ENCODE assay signal across 17 cellular contexts in the genomic region with DNA sequence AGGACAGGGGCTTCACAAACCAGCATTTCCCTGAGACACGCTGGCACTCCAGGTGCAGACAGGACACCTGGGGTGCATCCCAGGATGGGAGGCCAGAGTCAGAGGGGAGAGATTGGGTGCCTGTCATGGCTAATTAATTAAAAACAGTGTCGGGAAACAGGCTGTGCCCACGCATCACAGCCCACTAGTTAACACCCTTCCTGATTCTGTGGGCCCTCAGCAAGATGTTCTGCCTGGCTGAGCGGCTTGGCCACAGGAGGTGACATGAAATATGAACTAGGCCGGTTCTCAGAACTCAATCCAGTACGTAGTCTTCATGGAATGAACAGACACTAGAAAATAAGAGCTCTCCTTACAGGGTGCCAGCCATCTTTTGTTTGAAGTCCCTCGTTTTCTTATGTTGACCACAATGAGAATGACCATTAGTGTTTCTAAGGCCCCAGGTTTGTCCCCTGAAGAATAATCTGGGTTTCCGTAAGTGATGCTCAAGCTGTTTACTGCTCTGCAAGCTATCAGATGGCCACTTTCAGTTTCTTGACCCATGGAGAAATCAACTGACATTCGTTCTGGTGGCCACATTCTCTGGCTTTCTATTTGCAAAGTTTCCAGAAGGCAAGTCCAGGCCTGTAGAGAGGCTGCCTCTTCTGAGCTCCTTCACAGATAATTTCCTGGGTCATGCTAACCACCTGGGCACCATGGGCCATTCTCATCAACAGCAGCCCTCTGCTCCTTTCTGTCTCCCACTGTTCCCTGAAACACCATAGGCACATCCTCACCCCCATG.
DNase-seq lines count a peak whose midpoint lies in the region; ATAC-seq lines count a peak whose summit lies in the region.
"Had no signal": no experiment of that assay in that cellular context is flagged by ENCODE, and none has a peak within 500 bp of the region (broad histone marks: within the 10 kb centered on the region; RNA-seq: fewer than 3 reads in every experiment).

No MANE protein-coding gene starts in this region.

- DNase-seq in DMS79 (lab: John Stamatoyannopoulos, UW) (peak; percentile 56), HPDE6-E6E7 (ENCODE audit: extremely low spot score) (peak; percentile 15), iPS-NIHi11 (ENCODE audit: low spot score) (peak; percentile 44), right cardiac atrium (no peak), DMS 273 (lab: John Stamatoyannopoulos, UW; ENCODE audit: unreplicated experiment) (no peak)
- DNase-seq in stimulated activated CD8-positive, alpha-beta memory T cell treated with anti-CD3 and anti-CD28 coated beads, Interleukin-4, amount 100 ng/mL, for 48 hours: no peak
- DNase-seq: amygdala; cerebellar nuclear complex; gastrocnemius medialis; KBM-7; NCI-H526 treated with DMSO at 0.1 percent for 48 hours; nucleus accumbens; PC-9; stimulated activated CD4-positive, alpha-beta T cell treated with anti-CD3 and anti-CD28 coated beads, Interleukin-4, amount 100 ng/mL, for 4 hours; upper lobe of left lung had no signal

- H3K9me3 ChIP-seq in right cardiac atrium (ENCODE audit: control insufficient read depth, low read length): no peaks in the 10 kb centered on the region
- H3K9me3 ChIP-seq: gastrocnemius medialis, upper lobe of left lung had no signal

- WGBS in right cardiac atrium: 89% methylated on average over 9 of the region's 9 CpGs

- no peak overlapping the region for H3K27ac ChIP-seq in right cardiac atrium (ENCODE audit: low read length)
- H3K27ac ChIP-seq: gastrocnemius medialis, PC-9, upper lobe of left lung had no signal

- ATAC-seq in GM19351 (IDR thresholded peaks at IDR 0.05; ENCODE audit: unreplicated experiment) (peak; percentile 59), right cardiac atrium (no peak), GM19324 (IDR thresholded peaks at IDR 0.05; ENCODE audit: low FRiP score, unreplicated experiment) (no peak)
- ATAC-seq: gastrocnemius medialis had no signal

- H3K4me1 ChIP-seq in right cardiac atrium (ENCODE audit: control insufficient read depth, insufficient read depth, low read length): peaks cover 1% of the 10 kb centered on the region
- H3K4me1 ChIP-seq: gastrocnemius medialis, upper lobe of left lung had no signal

- intact Hi-C loops in right cardiac atrium (cut with DNase I): no loop called here

- H3K27me3 ChIP-seq in right cardiac atrium (ENCODE audit: control insufficient read depth, insufficient read depth): no peaks in the 10 kb centered on the region
- H3K27me3 ChIP-seq: gastrocnemius medialis, upper lobe of left lung had no signal

- H3K4me3 ChIP-seq in right cardiac atrium (ENCODE audit: low read length): no peak overlapping the region
- H3K4me3 ChIP-seq: gastrocnemius medialis, PC-9, upper lobe of left lung had no signal

Comparison
In these comparisons a context has a peak if more than half of its experiments do, and no peak if none do; other contexts are left out.
1. DNase-seq: peak in DMS79 (single experiment), HPDE6-E6E7 (single experiment) and iPS-NIHi11 (single experiment); none in right cardiac atrium (0 of 3), stimulated activated CD8-positive, alpha-beta memory T cell treated with anti-CD3 and anti-CD28 coated beads, Interleukin-4, amount 100 ng/mL, for 48 hours (single experiment) and DMS 273 (single experiment).